28 cellular contexts compared by ENCODE assay signal in the genomic region with DNA sequence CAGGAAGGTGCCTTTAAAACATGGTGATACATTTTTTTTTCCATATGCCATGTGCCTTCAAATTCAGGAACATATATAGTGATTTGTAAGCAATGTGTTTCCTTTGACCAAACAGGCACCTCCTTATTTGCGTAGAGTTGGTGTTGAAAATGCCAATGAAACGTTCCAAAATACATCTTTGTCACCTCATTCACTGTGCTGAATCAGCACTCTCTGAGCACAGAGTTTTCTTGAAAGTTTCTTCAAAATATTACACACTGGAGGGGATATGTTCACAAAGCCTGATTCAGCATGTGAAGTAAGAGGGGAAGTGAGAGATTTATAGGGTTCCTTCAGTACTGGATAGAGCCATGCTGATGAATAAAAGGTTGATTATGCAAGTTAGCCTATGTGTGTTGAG.
"Had no signal": no experiment of that assay in that cellular context is flagged by ENCODE, and none has a peak within 500 bp of the region (broad histone marks: within the 10 kb centered on the region; RNA-seq: fewer than 3 reads in every experiment).

No MANE protein-coding gene starts in this region.

- H3K36me3 ChIP-seq: neural progenitor cell, ovary, spleen, suprapubic skin, tibial artery, transverse colon, upper lobe of right lung, uterus had no signal

- H3K9me3 ChIP-seq: ovary, psoas muscle, spleen, suprapubic skin, testis, tibial artery, transverse colon, upper lobe of right lung, uterus had no signal

- H3K4me3 ChIP-seq: neural progenitor cell, ovary, psoas muscle, skin epidermis, smooth muscle cell, spleen, suprapubic skin, testis, tibial artery, transverse colon, upper lobe of right lung, uterus had no signal

- DNase-seq: natural killer cell; occipital lobe; ovary; posterior cingulate gyrus; psoas muscle; right cardiac atrium; spleen; stimulated activated CD4-positive, alpha-beta T cell treated with anti-CD3 and anti-CD28 coated beads, Interleukin-12 subunit alpha, Interleukin-12 subunit beta, amount 100 ng/mL, for 4 hours; stimulated activated CD4-positive, alpha-beta T cell treated with anti-CD3 and anti-CD28 coated beads, Interleukin-1b, Interleukin-23, amount 100 ng/mL, for 48 hours; stimulated activated CD4-positive, alpha-beta T cell treated with anti-CD3 and anti-CD28 coated beads, Interleukin-4, amount 100 ng/mL, for 1 hour; stimulated activated CD4-positive, alpha-beta T cell treated with anti-CD3 and anti-CD28 coated beads, Interleukin-4, amount 100 ng/mL, for 4 hours; stimulated activated CD8-positive, alpha-beta memory T cell treated with anti-CD3 and anti-CD28 coated beads, Interleukin-4, amount 100 ng/mL, for 48 hours; stimulated activated naive CD4-positive, alpha-beta T cell; stimulated activated naive CD8-positive, alpha-beta T cell treated with anti-CD3 and anti-CD28 coated beads, Interleukin-15, amount 100 ng/mL, for 72 hours; stimulated activated naive CD8-positive, alpha-beta T cell treated with anti-CD3 and anti-CD28 coated beads, Interleukin-15, Interleukin-2, amounts not matched to agents 100 U/mL and 50 U/mL, for 24 hours; substantia nigra; testis; tibial artery; transverse colon; upper lobe of right lung; uterus had no signal

- H3K4me2 ChIP-seq: neural progenitor cell, smooth muscle cell had no signal

- ATAC-seq: natural killer cell; psoas muscle; right cardiac atrium; sciatic nerve; stimulated activated memory B cell treated with anti-CD40 and anti-IgM and Interleukin-4, amounts not matched to agents 10 μg/mL and 1 μg/mL and 100 μg/mL, for 72 hours; stimulated activated naive CD8-positive, alpha-beta T cell treated with anti-CD3 and anti-CD28 coated beads, Interleukin-15, amount 100 ng/mL, for 72 hours; stimulated activated naive CD8-positive, alpha-beta T cell treated with anti-CD3 and anti-CD28 coated beads, Interleukin-15, Interleukin-2, amounts not matched to agents 100 U/mL and 50 U/mL, for 24 hours; upper lobe of right lung had no signal

- H3K9ac ChIP-seq: neural progenitor cell, parathyroid adenoma had no signal

- H3K4me1 ChIP-seq: neural progenitor cell, parathyroid adenoma, psoas muscle, spleen, suprapubic skin, testis, tibial artery, transverse colon, upper lobe of right lung, uterus had no signal

- H3K27me3 ChIP-seq: neural progenitor cell, ovary, spleen, suprapubic skin, testis, tibial artery, transverse colon, upper lobe of right lung, uterus had no signal

- H3K27ac ChIP-seq: neural progenitor cell, ovary, parathyroid adenoma, psoas muscle, skin epidermis, spleen, suprapubic skin, testis, tibial artery, transverse colon, upper lobe of right lung, uterus had no signal
